18 cellular contexts compared by ENCODE assay signal in genomic region chr10:73398024-73398423, GRCh38. TPM values are rescaled to one million over a fixed set of nuclear protein-coding genes. Genes with fewer than 3 reads are reported as not detected.
DNase-seq lines count a peak whose midpoint lies in the region; ATAC-seq and TF ChIP-seq lines count a peak whose summit lies in the region.
"Had no signal": no experiment of that assay in that cellular context is flagged by ENCODE, and none has a peak within 500 bp of the region (broad histone marks: within the 10 kb centered on the region; RNA-seq: fewer than 3 reads in every experiment).

No MANE protein-coding gene starts in this region.

- TF ChIP-seq CTCF in 22Rv1 (IDR thresholded peaks at IDR 0.05) (peak; percentile 41), GM12872 (IDR thresholded peaks at IDR 0.05; ENCODE audit: insufficient read depth, low read depth, low read length) (0 out of 3 replicates have a peak, but pooled peaks have one; percentile 9), RWPE2 (IDR thresholded peaks at IDR 0.05; ENCODE audit: poor library complexity, severe bottlenecking) (peak; percentile 24), foreskin keratinocyte (conservative IDR thresholded peaks at IDR 0.05) (peak; percentile 48), tibial nerve (IDR thresholded peaks at IDR 0.05) (no peak)

- ATAC-seq in RWPE2 (ENCODE audit: low read depth), result no peak
- ATAC-seq in foreskin keratinocyte, result no peak
- no peak for ATAC-seq in GM18511 (IDR thresholded peaks at IDR 0.05; ENCODE audit: unreplicated experiment)
- ATAC-seq in HG02884 (IDR thresholded peaks at IDR 0.05; ENCODE audit: unreplicated experiment), result no peak
- ATAC-seq: gastroesophageal sphincter had no signal

- H3K27ac ChIP-seq in 22Rv1 (no peak overlapping the region), RWPE2 (ENCODE audit: poor library complexity, severe bottlenecking) (no peak overlapping the region), foreskin keratinocyte (no peak overlapping the region), tibial nerve (no peak overlapping the region)
- H3K27ac ChIP-seq: gastroesophageal sphincter, parathyroid adenoma, suprapubic skin had no signal

- H3K27me3 ChIP-seq in RWPE2 (ENCODE audit: insufficient read depth, poor library complexity, severe bottlenecking) (no peaks in the 10 kb centered on the region), foreskin keratinocyte (no peaks in the 10 kb centered on the region), tibial nerve (no peaks in the 10 kb centered on the region)
- H3K27me3 ChIP-seq: gastroesophageal sphincter, suprapubic skin had no signal

- TF ChIP-seq EP300 in tibial nerve (IDR thresholded peaks at IDR 0.05), result no peak

- 93 to 94% methylated on average over 6 of the region's 6 CpGs for WGBS in tibial nerve, 2 donors

- H3K9me3 ChIP-seq in RWPE2 (ENCODE audit: severe bottlenecking), result no peaks in the 10 kb centered on the region
- no peaks in the 10 kb centered on the region for H3K9me3 ChIP-seq in tibial nerve
- H3K9me3 ChIP-seq: gastroesophageal sphincter, suprapubic skin had no signal

- DNase-seq in RWPE2 (ENCODE audit: low spot score), result no peak
- no peak for DNase-seq in foreskin keratinocyte
- DNase-seq in tibial nerve (ENCODE audit: low spot score in 2 of 2), result no peak
- DNase-seq in cerebellum (ENCODE audit: low spot score), result no peak
- DNase-seq: activated effector memory CD4-positive, alpha-beta T cell treated with anti-CD3 and anti-CD28 coated beads, Interleukin-2, amount 50 U/mL, for 16 hours; AML-193; effector CD8-positive, alpha-beta T cell; islet precursor cell; midbrain; NCI-H526 treated with DMSO at 0.1 percent for 48 hours; SHP77 had no signal

- H3K36me3 ChIP-seq in RWPE2 (ENCODE audit: low read depth) (peaks cover 83% of the 10 kb centered on the region), tibial nerve (peaks cover 0 to 61% (median 3%) of the 10 kb centered on the region in 3 donors)

- H3K4me1 ChIP-seq in RWPE2 (ENCODE audit: insufficient read depth, poor library complexity, severe bottlenecking), result no peaks in the 10 kb centered on the region
- H3K4me1 ChIP-seq in foreskin keratinocyte, result no peaks in the 10 kb centered on the region
- peaks cover 0 to 17% (median 0%) of the 10 kb centered on the region in 4 donors for H3K4me1 ChIP-seq in tibial nerve
- H3K4me1 ChIP-seq: gastroesophageal sphincter, parathyroid adenoma, suprapubic skin had no signal

- no peak for TF ChIP-seq POLR2A in tibial nerve (IDR thresholded peaks at IDR 0.05)

- H3K4me3 ChIP-seq in RWPE2 (ENCODE audit: severe bottlenecking) (no peak overlapping the region), tibial nerve (no peak overlapping the region)
- H3K4me3 ChIP-seq: gastroesophageal sphincter, suprapubic skin had no signal

RNA-seq across cellular contexts. Expression of gene ANXA7, which starts 15.8 kb away (rescaled TPM):
- 118 and 130 TPM in 2 replicates for total RNA-seq in foreskin keratinocyte
- polyA plus RNA-seq in foreskin keratinocyte, result 91.3 and 98.2 TPM in 2 replicates
- total RNA-seq in tibial nerve, result 100 to 1,000 TPM in 2 of 4 donors, 10 to 100 TPM in 2; 82.7 to 141 (median 114) TPM
- total RNA-seq in cerebellum, result 26.1 TPM

RNA-seq across cellular contexts. Expression of gene MSS51, which starts 35.3 kb away (rescaled TPM):
- total RNA-seq in foreskin keratinocyte, result 0.61 and 0.67 TPM in 2 replicates
- polyA plus RNA-seq in foreskin keratinocyte, result 0.31 and 0.32 TPM in 2 replicates
- 1 to 10 TPM; 1.8 to 3.3 (median 3.0) TPM for total RNA-seq in tibial nerve
- 6.5 TPM for total RNA-seq in cerebellum

RNA-seq across cellular contexts. Expression of gene CFAP70, which starts 39.4 kb away (rescaled TPM):
- 0.28 and 0.41 TPM in 2 replicates for total RNA-seq in foreskin keratinocyte
- 0.10 and 0.22 TPM in 2 replicates for polyA plus RNA-seq in foreskin keratinocyte
- total RNA-seq in tibial nerve, result 10 to 100 TPM in 1 of 4 donors, 1 to 10 TPM in 3; 3.8 to 14.9 (median 6.6) TPM
- total RNA-seq in cerebellum, result 3.6 TPM

Comparison
In these comparisons a context has a peak if more than half of its experiments do, and no peak if none do; other contexts are left out.
1. CTCF ChIP-seq: peak in 22Rv1 (single experiment), GM12872 (single experiment), RWPE2 (single experiment) and foreskin keratinocyte (single experiment); none in tibial nerve (0 of 5).